ENCODE assay signal across 29 cellular contexts in the genomic region with DNA sequence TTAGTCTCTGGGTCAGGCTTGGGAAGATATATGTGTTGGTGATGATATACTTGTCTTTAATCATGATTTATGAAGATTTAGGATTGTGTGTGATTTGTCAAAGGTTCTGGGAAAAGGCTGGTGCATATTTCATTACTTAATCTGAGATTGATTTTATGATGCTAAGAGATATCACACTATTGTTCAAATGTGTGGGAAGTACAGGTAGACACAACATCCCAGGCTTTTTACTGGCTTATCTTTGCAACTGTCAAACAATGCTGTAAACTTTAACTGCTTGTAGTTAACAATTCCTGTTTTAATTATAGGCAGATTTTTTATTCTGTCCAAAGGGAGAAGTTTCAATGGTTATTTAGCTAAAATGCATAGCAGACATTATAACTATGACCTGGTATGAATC.
"Had no signal": no experiment of that assay in that cellular context is flagged by ENCODE, and none has a peak within 500 bp of the region (broad histone marks: within the 10 kb centered on the region; RNA-seq: fewer than 3 reads in every experiment).

No MANE protein-coding gene starts in this region.

- ATAC-seq: foreskin keratinocyte; gastroesophageal sphincter; heart right ventricle; left ventricle myocardium superior; lower lobe of right lung; naive thymus-derived CD8-positive, alpha-beta T cell; sciatic nerve had no signal

- H3K36me3 ChIP-seq: colonic mucosa, esophagus muscularis mucosa, gastroesophageal sphincter, heart right ventricle, lower lobe of right lung, ovary, right atrium auricular region, stomach had no signal

- H3K27ac ChIP-seq: colonic mucosa, esophagus muscularis mucosa, foreskin keratinocyte, gastroesophageal sphincter, heart right ventricle, lower lobe of right lung, ovary, right atrium auricular region, stomach, tibial artery had no signal

- H3K9me3 ChIP-seq: colonic mucosa, lower lobe of right lung, ovary had no signal

- FAIRE-seq: endothelial cell of umbilical vein had no signal

- H3K4me3 ChIP-seq: colonic mucosa, esophagus muscularis mucosa, gastroesophageal sphincter, heart right ventricle, lower lobe of right lung, ovary, right atrium auricular region, smooth muscle cell, stomach, tibial artery had no signal

- H3K4me1 ChIP-seq: colonic mucosa, foreskin keratinocyte, lower lobe of right lung had no signal

- DNase-seq: colonic mucosa; effector CD8-positive, alpha-beta T cell; endodermal cell; foreskin keratinocyte; glutamatergic neuron; heart right ventricle; hippocampal formation; immature natural killer cell; islet precursor cell; kidney glomerular epithelial cell; left ventricle myocardium superior; lower lobe of right lung; naive thymus-derived CD8-positive, alpha-beta T cell; nephron progenitor cell; occipital lobe; ovary; stimulated activated CD4-positive, alpha-beta T cell treated with anti-CD3 and anti-CD28 coated beads, Interleukin-12 subunit alpha, Interleukin-12 subunit beta, amount 100 ng/mL, for 4 hours; stimulated activated CD4-positive, alpha-beta T cell treated with anti-CD3 and anti-CD28 coated beads, Interleukin-1b, Interleukin-23, amount 100 ng/mL, for 48 hours; stimulated activated CD4-positive, alpha-beta T cell treated with anti-CD3 and anti-CD28 coated beads, Interleukin-4, amount 100 ng/mL, for 1 hour; stimulated activated CD8-positive, alpha-beta memory T cell treated with anti-CD3 and anti-CD28 coated beads, Interleukin-4, amount 100 ng/mL, for 48 hours; stimulated activated naive CD4-positive, alpha-beta T cell; stomach; tibial artery had no signal

- H3K27me3 ChIP-seq: colonic mucosa, esophagus muscularis mucosa, foreskin keratinocyte, gastroesophageal sphincter, heart right ventricle, ovary, right atrium auricular region, stomach, tibial artery had no signal
